9 cellular contexts compared by ENCODE assay signal in genomic region chr11:68905421-68906360, GRCh38. TPM values are rescaled to one million over a fixed set of nuclear protein-coding genes. Genes with fewer than 3 reads are reported as not detected.
DNase-seq lines count a peak whose midpoint lies in the region; ATAC-seq, FAIRE-seq and TF ChIP-seq lines count a peak whose summit lies in the region.
"Had no signal": no experiment of that assay in that cellular context is flagged by ENCODE, and none has a peak within 500 bp of the region (broad histone marks: within the 10 kb centered on the region; RNA-seq: fewer than 3 reads in every experiment).

No MANE protein-coding gene starts in this region.

- BruUV-seq in IMR-90 (replicated peaks; lab: Mats Ljungman, UMichigan), result no TSS peak
- BruUV-seq in K562 (replicated peaks; lab: Mats Ljungman, UMichigan), result TSS peak; percentile 53

- POLR2A ChIA-PET in IMR-90 (lab: Charles Lee; ENCODE audit: unreplicated experiment), result no interaction called here
- POLR2A ChIA-PET in K562 (lab: Yijun Ruan, JAX), result interaction anchor here (0.6 to 1.5 kb wide), 4 partner anchors 8 to 339 kb away, joined by 3 read pairs; no protein-coding TSS in a partner anchor

- no peaks in the 10 kb centered on the region for H3K9me3 Mint-ChIP-seq in natural killer cell

- no peak for TF ChIP-seq EP300 in K562 (IDR thresholded peaks at IDR 0.05; ENCODE audit: low read length)

- H3K4me1 Mint-ChIP-seq in natural killer cell, result peaks cover 37 to 51% of the 10 kb centered on the region in 2 donors

- peak overlapping the region; percentile 82 to 98 (median 91) for H3K4me2 ChIP-seq in BLaER1 treated with 17β-estradiol and CSF1 and Interleukin-3, amounts not matched to agents 10 nM and 100 nM
- H3K4me2 ChIP-seq in IMR-90 (ENCODE audit: low read depth, low read length) (peak overlapping the region; percentile 27; the same call in 1 of the 2 replicates), K562 (ENCODE audit: insufficient read depth, low read length) (peak overlapping the region; percentile 95)

- dilution Hi-C loops in IMR-90 (cut with HindIII; ENCODE audit: low sequenced_read_pairs, unreplicated experiment), result no loop called here

- in situ Hi-C loops in IMR-90 (cut with MboI; ENCODE audit: low sequenced_read_pairs), result loop anchor here (5.0 kb wide), 1 partner anchor 177 kb away; no protein-coding TSS in a partner anchor
- in situ Hi-C loops in K562 (cut with MboI), result no loop called here

- no peak overlapping the region for H2AFZ ChIP-seq in IMR-90 (replicated peaks; ENCODE audit: low read length, poor library complexity)
- no peak overlapping the region for H2AFZ ChIP-seq in K562 (ENCODE audit: low read depth, low read length)

- H2BK120ac ChIP-seq in IMR-90 (ENCODE audit: low read depth, low read length), result no peak overlapping the region

- peaks cover 38 to 60% of the 10 kb centered on the region in 2 experiments for H3K79me1 ChIP-seq in IMR-90 (ENCODE audit: low read depth in 1 of 2, low read length in 2 of 2)

- peak overlapping the region; percentile 12 to 98 for H3K27ac Mint-ChIP-seq in natural killer cell

- no peak for TF ChIP-seq CTCF in IMR-90 (conservative IDR thresholded peaks at IDR 0.05; ENCODE audit: low read depth, low read length)
- no peak for TF ChIP-seq CTCF in K562 (IDR thresholded peaks at IDR 0.05 in 2 of 3, conservative IDR thresholded peaks at IDR 0.05 in 1 of 3; ENCODE audit: insufficient read depth in 2 of 3, low read depth in 1 of 3, low read length in 3 of 3)
- TF ChIP-seq CTCF in natural killer cell (IDR thresholded peaks at IDR 0.05), result no peak

- no peak for DNase-seq in IMR-90
- no peak for DNase-seq in K562 (ENCODE audit: extremely low read depth in 1 of 4, low spot score in 3 of 4)
- DNase-seq in natural killer cell, result no peak
- no peak for DNase-seq in NCI-H1694 (lab: John Stamatoyannopoulos, UW)
- DNase-seq in NCI-H1417 treated with DMSO at 0.1 percent for 48 hours (lab: John Stamatoyannopoulos, UW), result no peak
- DNase-seq: GDM1 had no signal

- H2AK5ac ChIP-seq in IMR-90 (ENCODE audit: low read depth, low read length), result no peak overlapping the region

- TF ChIP-seq POLR2A in IMR-90 (IDR thresholded peaks at IDR 0.05; ENCODE audit: low read depth, low read length) (no peak), K562 (conservative IDR thresholded peaks at IDR 0.05) (no peak)

- peaks cover 26 to 40% (median 35%) of the 10 kb centered on the region in 10 experiments for H3K4me1 ChIP-seq in BLaER1 treated with 17β-estradiol and CSF1 and Interleukin-3, amounts not matched to agents 10 nM and 100 nM
- H3K4me1 ChIP-seq in IMR-90 (ENCODE audit: control insufficient read depth, insufficient read depth, low read length), result peaks cover 3% of the 10 kb centered on the region; the same call in 1 of the 2 replicates
- peaks cover 19 to 22% of the 10 kb centered on the region in 2 experiments; a peak in 4 of 5 replicates for H3K4me1 ChIP-seq in K562 (replicated peaks in 1 of 2; ENCODE audit: control insufficient read depth in 2 of 2, insufficient read depth in 2 of 2, low read length in 2 of 2)

- H2BK15ac ChIP-seq in IMR-90 (ENCODE audit: low read depth, low read length), result no peak overlapping the region

- H3K4me3 ChIP-seq in BLaER1 treated with 17β-estradiol and CSF1 and Interleukin-3, amounts not matched to agents 10 nM and 100 nM, result peak overlapping the region in 3 of 10 experiments; percentile 91 to 98 (median 94); a peak in 2 of 20 replicates
- H3K4me3 ChIP-seq in IMR-90 (ENCODE audit: insufficient read depth, low read depth, low read length) (no peak overlapping the region), K562 (peak overlapping the region; percentile 92)

- no peaks in the 10 kb centered on the region for H3K27me3 Mint-ChIP-seq in natural killer cell (ENCODE audit: low read depth in 2 of 2)

- H4K8ac ChIP-seq in IMR-90 (ENCODE audit: low read depth in 2 of 2, low read length in 2 of 2), result no peak overlapping the region

- H3K36me3 ChIP-seq in BLaER1 treated with 17β-estradiol and CSF1 and Interleukin-3, amounts not matched to agents 10 nM and 100 nM, result peaks cover 39 to 60% (median 48%) of the 10 kb centered on the region in 11 experiments
- H3K36me3 ChIP-seq in IMR-90 (ENCODE audit: control insufficient read depth, insufficient read depth, low read length) (peaks cover 17% of the 10 kb centered on the region), K562 (ENCODE audit: control insufficient read depth, insufficient read depth, low read length) (peaks cover 57% of the 10 kb centered on the region)

- 89% methylated on average over 17 of the region's 23 CpGs; no CpG with 5 or more reads in 1 of the 2 experiments for WGBS in IMR-90 (ENCODE audit: extremely low coverage in 2 of 2, insufficient read length in 1 of 2), 2 experiments
- WGBS in K562 (ENCODE audit: insufficient coverage, low coverage, missing lambda C conversion rate), result 76% methylated on average over 23 of the region's 23 CpGs

- H3K79me2 ChIP-seq in K562 (ENCODE audit: control insufficient read depth, insufficient read depth, low read length), result peaks cover 58% of the 10 kb centered on the region

- H3K27ac ChIP-seq in BLaER1 treated with 17β-estradiol and CSF1 and Interleukin-3, amounts not matched to agents 10 nM and 100 nM, result no peak overlapping the region
- no peak overlapping the region for H3K27ac ChIP-seq in IMR-90 (ENCODE audit: insufficient read depth, low read length)
- H3K27ac ChIP-seq in K562 (ENCODE audit: extremely low read depth, low read depth, low read length), result no peak overlapping the region

- H2BK20ac ChIP-seq in IMR-90 (ENCODE audit: low read depth, low read length), result no peak overlapping the region

- no peak overlapping the region for H3K4ac ChIP-seq in IMR-90 (ENCODE audit: low read depth, low read length)

- peaks cover 0 to 45% (median 27%) of the 10 kb centered on the region in 11 experiments; a peak in 20 of 22 replicates for H4K20me1 ChIP-seq in BLaER1 treated with 17β-estradiol and CSF1 and Interleukin-3, amounts not matched to agents 10 nM and 100 nM
- H4K20me1 ChIP-seq in IMR-90 (ENCODE audit: insufficient read depth, low read length) (peaks cover 8% of the 10 kb centered on the region; the same call in 1 of the 2 replicates), K562 (replicated peaks; ENCODE audit: control insufficient read depth, insufficient read depth, low read length) (peaks cover 8% of the 10 kb centered on the region)

- no peak overlapping the region for H2BK5ac ChIP-seq in IMR-90 (ENCODE audit: low read depth, low read length, poor library complexity, severe bottlenecking)

- no peak overlapping the region for H3K14ac ChIP-seq in IMR-90 (replicated peaks; ENCODE audit: low read depth, low read length)

- H3K23ac ChIP-seq in IMR-90 (ENCODE audit: low read depth, low read length), result no peak overlapping the region; the same call in 1 of the 2 replicates

- H4K91ac ChIP-seq in IMR-90 (ENCODE audit: insufficient read depth, low read depth, low read length), result no peak overlapping the region; the same call in 1 of the 2 replicates

- H3K18ac ChIP-seq in IMR-90 (ENCODE audit: low read depth, low read length), result no peak overlapping the region

- H3K36me3 Mint-ChIP-seq in natural killer cell, result no peaks in the 10 kb centered on the region

- peak overlapping the region; percentile 99 for H3K4me3 Mint-ChIP-seq in natural killer cell

- H3K9me1 ChIP-seq in IMR-90 (ENCODE audit: insufficient read depth, low read length) (peaks cover 3% of the 10 kb centered on the region; the same call in 1 of the 2 replicates), K562 (ENCODE audit: control insufficient read depth, insufficient read depth, low read length) (no peaks in the 10 kb centered on the region)

- intact Hi-C loops in IMR-90 (cut with micrococcal nuclease), result loop anchor here (10.0 kb wide), 1 partner anchor 739 kb away; the partner anchor contains the start of gene CCND1
- intact Hi-C loops in K562 (cut with micrococcal nuclease), result no loop called here
- intact Hi-C loops in natural killer cell (cut with micrococcal nuclease), result no loop called here

- H3K56ac ChIP-seq in IMR-90 (ENCODE audit: extremely low read depth, insufficient read depth, low read length), result no peak overlapping the region

- no peak for FAIRE-seq in K562 (lab: Jason Lieb, UNC)

- TF ChIP-seq RAD21 in IMR-90 (IDR thresholded peaks at IDR 0.05; ENCODE audit: low read length), result no peak
- TF ChIP-seq RAD21 in K562 (CRISPR knock-in tag; conservative IDR thresholded peaks at IDR 0.05 in 1 of 2, IDR thresholded peaks at IDR 0.05 in 1 of 2), result no peak

- peak overlapping the region; percentile 88 to 97 (median 91); a peak in 12 of 22 replicates for H3K9ac ChIP-seq in BLaER1 treated with 17β-estradiol and CSF1 and Interleukin-3, amounts not matched to agents 10 nM and 100 nM
- peak overlapping the region; percentile 28; the same call in 1 of the 2 replicates for H3K9ac ChIP-seq in IMR-90 (ENCODE audit: low read depth, low read length)
- peak overlapping the region; percentile 98; a peak in 2 of 4 replicates for H3K9ac ChIP-seq in K562 (ENCODE audit: insufficient read depth in 1 of 2, low read depth in 2 of 2, low read length in 2 of 2)

- CTCF ChIA-PET in IMR-90 (lab: Yijun Ruan, JAX), result no interaction called here
- CTCF ChIA-PET in K562 (lab: Yijun Ruan, JAX; ENCODE audit: low intra/inter-chr PET ratio), result no interaction called here

- no peaks in the 10 kb centered on the region for H3K27me3 ChIP-seq in BLaER1 treated with 17β-estradiol and CSF1 and Interleukin-3, amounts not matched to agents 10 nM and 100 nM
- H3K27me3 ChIP-seq in IMR-90 (ENCODE audit: control insufficient read depth, insufficient read depth, low read length) (no peaks in the 10 kb centered on the region), K562 (ENCODE audit: control insufficient read depth in 2 of 2, insufficient read depth in 2 of 2, low read length in 2 of 2) (no peaks in the 10 kb centered on the region)

- no peaks in the 10 kb centered on the region for H3K9me3 ChIP-seq in BLaER1 treated with 17β-estradiol and CSF1 and Interleukin-3, amounts not matched to agents 10 nM and 100 nM (replicated peaks in 1 of 11)
- H3K9me3 ChIP-seq in IMR-90 (ENCODE audit: control insufficient read depth, insufficient read depth, low read length), result no peaks in the 10 kb centered on the region
- no peaks in the 10 kb centered on the region for H3K9me3 ChIP-seq in K562 (replicated peaks; ENCODE audit: control insufficient read depth, insufficient read depth, low read depth, low read length)

- no peak overlapping the region for H4K5ac ChIP-seq in IMR-90 (ENCODE audit: low read depth, low read length)

- no peak for ATAC-seq in IMR-90 (ENCODE audit: low read depth)
- ATAC-seq in K562, result no peak
- ATAC-seq in natural killer cell, result no peak
- no peak for ATAC-seq in HG02840 (IDR thresholded peaks at IDR 0.05; ENCODE audit: low FRiP score, unreplicated experiment)
- no peak for ATAC-seq in GM18517 (IDR thresholded peaks at IDR 0.05; ENCODE audit: unreplicated experiment)

- no peak overlapping the region for H2AK9ac ChIP-seq in IMR-90 (replicated peaks; ENCODE audit: low read depth, low read length, poor library complexity)

RNA-seq across cellular contexts. Expression of gene IGHMBP2, which starts 2.0 kb away (rescaled TPM):
- total RNA-seq in IMR-90 (2012; rRNA removed) (3.9 and 4.5 TPM in 2 replicates), K562 (2014; rRNA removed) (12.5 and 15.9 TPM in 2 replicates), K562 (2014; rRNA removed; fragmentation: Illumina TruSeq; extraction: Trizol) (8.3 and 11.7 TPM in 2 replicates), K562 (2015; rRNA removed; fragmentation: Illumina TruSeq; extraction: Trizol) (11.6 and 14.5 TPM in 2 replicates), K562 (2021) (24.8 and 28.9 TPM in 2 replicates), natural killer cell (10 to 100 TPM; 31.5 to 52.3 (median 48.5) TPM)
- polyA plus RNA-seq in IMR-90 (2012; rRNA removed) (11.1 and 11.3 TPM in 2 replicates), K562 (2011; rRNA removed) (14.5 and 21.1 TPM in 2 replicates), K562 (2014; fragmentation: Illumina TruSeq; extraction: Trizol) (18.8 and 20.7 TPM in 2 replicates), K562 (2014; fragmentation: Nextera tagmentation; extraction: Ambion mirVana) (1 to 10 TPM; 1.6 to 1.8 TPM), K562 (2014; rRNA removed) (16.3 and 18.6 TPM in 2 replicates)
- 4.8 and 8.3 TPM in 2 replicates for polyA plus RNA-seq in IMR-90 (2012; cell fraction: cytosol; rRNA removed)
- 28.8 and 56.0 TPM in 2 replicates for polyA plus RNA-seq in IMR-90 (2012; cell fraction: nucleus; rRNA removed; ENCODE audit: low replicate concordance)
- total RNA-seq in K562 (2011; cell fraction: chromatin; rRNA removed; ENCODE audit: low replicate concordance), result 109 and 159 TPM in 2 replicates
- 75.3 and 75.5 TPM in 2 replicates for total RNA-seq in K562 (2011; cell fraction: nucleolus; rRNA removed)
- 61.4 and 66.5 TPM in 2 replicates for total RNA-seq in K562 (2011; cell fraction: nucleoplasm; rRNA removed)
- polyA plus RNA-seq in K562 (2011; cell fraction: cytosol; rRNA removed), result 8.1 and 11.3 TPM in 2 replicates
- 61.4 and 78.3 TPM in 2 replicates for polyA plus RNA-seq in K562 (2011; cell fraction: nucleus; rRNA removed)
- polyA plus RNA-seq in K562 (2012), result 10.6 and 12.2 TPM in 2 replicates
- 14.0 and 15.0 TPM in 2 replicates for polyA minus RNA-seq in K562 (2011; rRNA and poly(A)+ RNA removed)
- 10.6 and 14.2 TPM in 2 replicates for polyA minus RNA-seq in K562 (2011; cell fraction: cytosol; rRNA and poly(A)+ RNA removed)
- polyA minus RNA-seq in K562 (2011; cell fraction: nucleus; rRNA and poly(A)+ RNA removed), result 30.6 and 45.2 TPM in 2 replicates

RNA-seq across cellular contexts. Expression of gene MRPL21, which starts 2.1 kb away (rescaled TPM):
- 19.2 and 21.7 TPM in 2 replicates for total RNA-seq in IMR-90 (2012; rRNA removed)
- polyA plus RNA-seq in IMR-90 (2012; rRNA removed), result 26.3 and 29.6 TPM in 2 replicates
- polyA plus RNA-seq in IMR-90 (2012; cell fraction: cytosol; rRNA removed), result 36.4 and 38.7 TPM in 2 replicates
- polyA plus RNA-seq in IMR-90 (2012; cell fraction: nucleus; rRNA removed; ENCODE audit: low replicate concordance), result 16.0 and 26.8 TPM in 2 replicates
- 59.2 and 99.2 TPM in 2 replicates for total RNA-seq in K562 (2011; cell fraction: chromatin; rRNA removed; ENCODE audit: low replicate concordance)
- 79.2 and 104 TPM in 2 replicates for total RNA-seq in K562 (2011; cell fraction: nucleolus; rRNA removed)
- 83.7 and 85.4 TPM in 2 replicates for total RNA-seq in K562 (2011; cell fraction: nucleoplasm; rRNA removed)
- 254 and 255 TPM in 2 replicates for total RNA-seq in K562 (2014; rRNA removed)
- total RNA-seq in K562 (2014; rRNA removed; fragmentation: Illumina TruSeq; extraction: Trizol), result 196 and 207 TPM in 2 replicates
- 207 and 219 TPM in 2 replicates for total RNA-seq in K562 (2015; rRNA removed; fragmentation: Illumina TruSeq; extraction: Trizol)
- 201 and 238 TPM in 2 replicates for total RNA-seq in K562 (2021)
- polyA plus RNA-seq in K562 (2011; rRNA removed), result 194 and 232 TPM in 2 replicates
- polyA plus RNA-seq in K562 (2011; cell fraction: cytosol; rRNA removed), result 126 and 191 TPM in 2 replicates
- 88.4 and 93.3 TPM in 2 replicates for polyA plus RNA-seq in K562 (2011; cell fraction: nucleus; rRNA removed)
- polyA plus RNA-seq in K562 (2012), result 124 and 195 TPM in 2 replicates
- polyA plus RNA-seq in K562 (2014; fragmentation: Illumina TruSeq; extraction: Trizol), result 203 and 210 TPM in 2 replicates
- 100 to 1,000 TPM; 448 to 618 TPM for polyA plus RNA-seq in K562 (2014; fragmentation: Nextera tagmentation; extraction: Ambion mirVana)
- polyA plus RNA-seq in K562 (2014; rRNA removed), result 328 and 364 TPM in 2 replicates
- polyA minus RNA-seq in K562 (2011; rRNA and poly(A)+ RNA removed), result 76.5 and 99.7 TPM in 2 replicates
- polyA minus RNA-seq in K562 (2011; cell fraction: cytosol; rRNA and poly(A)+ RNA removed), result 47.3 and 49.9 TPM in 2 replicates
- polyA minus RNA-seq in K562 (2011; cell fraction: nucleus; rRNA and poly(A)+ RNA removed), result 40.5 and 55.1 TPM in 2 replicates
- 10 to 100 TPM; 39.0 to 47.4 (median 40.3) TPM for total RNA-seq in natural killer cell

Comparison
In these comparisons a context has a peak if more than half of its experiments do, and no peak if none do; other contexts are left out.
1. H3K4me2 ChIP-seq: peak in every context shown above with its lines; median percentile 95 in K562; 91 in BLaER1 treated with 17β-estradiol and CSF1 and Interleukin-3, amounts not matched to agents 10 nM and 100 nM; 27 in IMR-90.
2. H3K9ac ChIP-seq: peak in every context shown above with its lines; median percentile 98 in K562; 91 in BLaER1 treated with 17β-estradiol and CSF1 and Interleukin-3, amounts not matched to agents 10 nM and 100 nM; 28 in IMR-90.